In the genomic region with DNA sequence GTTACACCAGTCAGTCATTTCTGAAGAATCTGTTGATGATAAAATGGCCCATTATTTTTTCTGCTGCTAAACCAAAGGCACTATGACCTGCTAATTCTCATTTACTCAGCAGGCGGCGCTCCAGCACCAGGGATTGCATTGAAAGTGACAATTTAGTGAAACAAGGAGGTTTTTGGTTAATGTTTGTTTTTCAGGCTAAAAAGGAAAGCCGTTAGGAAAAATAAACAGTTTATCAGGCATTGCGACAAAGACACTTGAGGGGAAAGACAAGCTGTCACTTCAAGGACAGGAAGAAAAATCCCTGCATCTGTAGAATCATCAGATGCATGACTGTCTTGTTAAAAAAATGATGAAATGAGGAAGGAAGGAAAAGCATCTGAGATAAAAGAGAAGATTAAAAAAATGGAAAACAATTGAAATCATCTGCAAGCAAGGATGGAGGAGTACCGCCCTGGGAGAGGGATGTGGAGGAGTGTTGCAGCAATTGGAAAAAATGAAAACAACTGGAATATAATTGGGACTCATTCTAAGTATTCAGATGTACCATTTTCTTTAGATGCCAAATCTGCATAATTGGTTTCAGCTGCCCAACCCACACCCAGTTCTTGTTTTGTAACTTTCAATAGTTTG, we compare ENCODE assay signal across 8 cellular contexts. TPM values are rescaled to one million over a fixed set of nuclear protein-coding genes. Genes with fewer than 3 reads are reported as not detected.
DNase-seq lines count a peak whose midpoint lies in the region; ATAC-seq and TF ChIP-seq lines count a peak whose summit lies in the region.

No MANE protein-coding gene starts in this region.

- no peak overlapping the region for H3K4me3 ChIP-seq in HEK293 (ENCODE audit: low read depth, low read length)
- no peak overlapping the region for H3K4me3 ChIP-seq in fibroblast of mammary gland (ENCODE audit: control insufficient read depth, low read depth, low read length)
- H3K4me3 ChIP-seq in neuronal stem cell (ENCODE audit: low read length in 2 of 2): no peak overlapping the region

- WGBS in neuronal stem cell (ENCODE audit: extremely low coverage in 2 of 2, insufficient read length in 2 of 2, insufficient replicate concordance in 1 of 2), 2 donors: no CpG with 5 or more reads among the region's 5 CpGs

- H3K4me2 ChIP-seq in neuronal stem cell (ENCODE audit: insufficient read depth, low read length, poor library complexity, severe bottlenecking): no peak overlapping the region

- no peak overlapping the region for H2BK120ac ChIP-seq in neuronal stem cell (ENCODE audit: low read depth, low read length)

- H3K23ac ChIP-seq in neuronal stem cell (ENCODE audit: low read depth, low read length, poor library complexity): no peak overlapping the region

- H4K8ac ChIP-seq in neuronal stem cell (ENCODE audit: low read depth, low read length): no peak overlapping the region

- no peak overlapping the region for H2AK5ac ChIP-seq in neuronal stem cell (ENCODE audit: low read depth, low read length)

- no peaks in the 10 kb centered on the region for H3K27me3 ChIP-seq in neuronal stem cell (ENCODE audit: control insufficient read depth in 3 of 3, insufficient read depth in 3 of 3, low read depth in 1 of 3, low read length in 3 of 3)

- no peak overlapping the region for H3K14ac ChIP-seq in neuronal stem cell (ENCODE audit: low read length)

- CTCF ChIA-PET in HEK293 (lab: Yijun Ruan, JAX): interaction anchor here (0.6 to 1.5 kb wide), 15 partner anchors 9 to 1503 kb away, joined by 3 to 11 read pairs (median 3); no protein-coding TSS in a partner anchor

- no peak for ATAC-seq in HG03025 (IDR thresholded peaks at IDR 0.05; ENCODE audit: low FRiP score, unreplicated experiment)

- H2BK5ac ChIP-seq in neuronal stem cell (ENCODE audit: low read length): no peak overlapping the region

- POLR2A ChIA-PET in HEK293 (lab: Yijun Ruan, JAX): no interaction called here

- no peak overlapping the region for H3K4ac ChIP-seq in neuronal stem cell (ENCODE audit: low read length)

- DNase-seq in EH (ENCODE audit: low read depth) (peak; percentile 68), NCI-H748 (lab: John Stamatoyannopoulos, UW; ENCODE audit: unreplicated experiment) (peak; percentile 79), activated T-cell treated with anti-CD3 and anti-CD28 coated beads for 1 hour (ENCODE audit: low read depth) (peak; percentile 46), fibroblast of mammary gland (ENCODE audit: low read depth) (peak; percentile 66), neuronal stem cell (ENCODE audit: low spot score) (peak; percentile 72)

- no peak overlapping the region for H2BK15ac ChIP-seq in neuronal stem cell (ENCODE audit: low read length)

- no peaks in the 10 kb centered on the region for H3K9me3 ChIP-seq in HEK293 (ENCODE audit: control insufficient read depth, insufficient read depth, low read depth, low read length)
- H3K9me3 ChIP-seq in neuronal stem cell (replicated peaks in 1 of 2; ENCODE audit: control insufficient read depth in 2 of 2, insufficient read depth in 1 of 2, low read depth in 1 of 2, low read length in 2 of 2): no peaks in the 10 kb centered on the region

- H3K9ac ChIP-seq in neuronal stem cell (ENCODE audit: low read depth, low read length, poor library complexity): no peak overlapping the region

- no peak overlapping the region for H3K18ac ChIP-seq in neuronal stem cell (ENCODE audit: low read length)

- no peak overlapping the region for H3K27ac ChIP-seq in HEK293 (ENCODE audit: extremely low read depth, low read depth, low read length)
- H3K27ac ChIP-seq in neuronal stem cell (replicated peaks; ENCODE audit: low read length): no peak overlapping the region
- peak overlapping the region; percentile 50 for H3K27ac ChIP-seq in temporal lobe (ENCODE audit: low read depth, low read length)

- H3K36me3 ChIP-seq in HEK293 (ENCODE audit: control insufficient read depth in 2 of 2, insufficient read depth in 1 of 2, low read length in 2 of 2) (no peaks in the 10 kb centered on the region), neuronal stem cell (replicated peaks in 1 of 2; ENCODE audit: control insufficient read depth in 2 of 2, insufficient read depth in 2 of 2, low read length in 2 of 2) (no peaks in the 10 kb centered on the region)

- H4K91ac ChIP-seq in neuronal stem cell (ENCODE audit: low read depth, low read length, poor library complexity): no peak overlapping the region

- no peaks in the 10 kb centered on the region for H3K79me1 ChIP-seq in neuronal stem cell (ENCODE audit: low read depth, low read length)

- no peak overlapping the region for H2BK12ac ChIP-seq in neuronal stem cell (ENCODE audit: low read length)

- no peak overlapping the region for H2AFZ ChIP-seq in neuronal stem cell (ENCODE audit: low read length)

- H3K4me1 ChIP-seq in HEK293 (ENCODE audit: control insufficient read depth, insufficient read depth, low read length) (no peaks in the 10 kb centered on the region), neuronal stem cell (ENCODE audit: control insufficient read depth in 2 of 2, insufficient read depth in 1 of 2, low read depth in 1 of 2, low read length in 2 of 2) (peaks cover 2 to 3% of the 10 kb centered on the region in 2 donors)

- TF ChIP-seq CTCF in HEK293 (tag by site-specific recombination; IDR thresholded peaks at IDR 0.05) (peak; percentile 65), fibroblast of mammary gland (conservative IDR thresholded peaks at IDR 0.05; ENCODE audit: control insufficient read depth, insufficient read depth, low read depth, low read length) (peak; percentile 98)

TF ChIP-seq in HEK293, 187 proteins besides CTCF, POLR2A, EP300 and RAD21 (continues in another document):
- TF ChIP-seq ZNF48 (tag by site-specific recombination; IDR thresholded peaks at IDR 0.05) (no peak), ZBTB17 (tag by site-specific recombination; IDR thresholded peaks at IDR 0.05) (peak; percentile 31; the same call in 1 of the 2 replicates), ZNF335 (tag by site-specific recombination; conservative IDR thresholded peaks at IDR 0.05) (peak; percentile 50), ZNF2 (tag by site-specific recombination; IDR thresholded peaks at IDR 0.05) (peak; percentile 40; the same call in 1 of the 2 replicates), KLF10 (tag by site-specific recombination; IDR thresholded peaks at IDR 0.05) (0 out of 2 replicates have a peak, but pooled peaks have one; percentile 19), ZNF23 (tag by site-specific recombination; IDR thresholded peaks at IDR 0.05; ENCODE audit: borderline replicate concordance) (no peak), ZNF654 (tag by site-specific recombination; IDR thresholded peaks at IDR 0.05; ENCODE audit: low read depth) (peak; percentile 99), ZNF366 (tag by site-specific recombination; conservative IDR thresholded peaks at IDR 0.05) (peak; percentile 70), ZSCAN30 (tag by site-specific recombination; IDR thresholded peaks at IDR 0.05) (peak; percentile 76), PRDM1 (tag by site-specific recombination; IDR thresholded peaks at IDR 0.05) (peak; percentile 91), ZNF623 (tag by site-specific recombination; IDR thresholded peaks at IDR 0.05) (no peak), WT1 (tag by site-specific recombination; IDR thresholded peaks at IDR 0.05) (peak; percentile 22; the same call in 1 of the 2 replicates)
- TF ChIP-seq, protein P1, sequence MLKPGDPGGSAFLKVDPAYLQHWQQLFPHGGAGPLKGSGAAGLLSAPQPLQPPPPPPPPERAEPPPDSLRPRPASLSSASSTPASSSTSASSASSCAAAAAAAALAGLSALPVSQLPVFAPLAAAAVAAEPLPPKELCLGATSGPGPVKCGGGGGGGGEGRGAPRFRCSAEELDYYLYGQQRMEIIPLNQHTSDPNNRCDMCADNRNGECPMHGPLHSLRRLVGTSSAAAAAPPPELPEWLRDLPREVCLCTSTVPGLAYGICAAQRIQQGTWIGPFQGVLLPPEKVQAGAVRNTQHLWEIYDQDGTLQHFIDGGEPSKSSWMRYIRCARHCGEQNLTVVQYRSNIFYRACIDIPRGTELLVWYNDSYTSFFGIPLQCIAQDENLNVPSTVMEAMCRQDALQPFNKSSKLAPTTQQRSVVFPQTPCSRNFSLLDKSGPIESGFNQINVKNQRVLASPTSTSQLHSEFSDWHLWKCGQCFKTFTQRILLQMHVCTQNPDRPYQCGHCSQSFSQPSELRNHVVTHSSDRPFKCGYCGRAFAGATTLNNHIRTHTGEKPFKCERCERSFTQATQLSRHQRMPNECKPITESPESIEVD (tag by site-specific recombination; IDR thresholded peaks at IDR 0.05): peak; percentile 45; the same call in 1 of the 2 replicates
- TF ChIP-seq, protein P2, sequence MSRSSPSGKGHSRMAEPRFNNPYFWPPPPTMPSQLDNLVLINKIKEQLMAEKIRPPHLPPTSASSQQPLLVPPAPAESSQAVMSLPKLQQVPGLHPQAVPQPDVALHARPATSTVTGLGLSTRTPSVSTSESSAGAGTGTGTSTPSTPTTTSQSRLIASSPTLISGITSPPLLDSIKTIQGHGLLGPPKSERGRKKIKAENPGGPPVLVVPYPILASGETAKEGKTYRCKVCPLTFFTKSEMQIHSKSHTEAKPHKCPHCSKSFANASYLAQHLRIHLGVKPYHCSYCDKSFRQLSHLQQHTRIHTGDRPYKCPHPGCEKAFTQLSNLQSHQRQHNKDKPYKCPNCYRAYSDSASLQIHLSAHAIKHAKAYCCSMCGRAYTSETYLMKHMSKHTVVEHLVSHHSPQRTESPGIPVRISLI (tag by site-specific recombination; IDR thresholded peaks at IDR 0.05): 0 out of 2 replicates have a peak, but pooled peaks have one; percentile 15

RNA-seq across cellular contexts. Expression of a gene that starts 54.0 kb away (rescaled TPM):
- 20.8 TPM for polyA plus RNA-seq in neuronal stem cell (2013, experiment 1 of 2)
- 20.8 TPM for polyA plus RNA-seq in neuronal stem cell (2013, experiment 2 of 2)
- 30.0 TPM for total RNA-seq in temporal lobe
